Comparison of ENCODE assay signal across 37 cellular contexts in the genomic region with DNA sequence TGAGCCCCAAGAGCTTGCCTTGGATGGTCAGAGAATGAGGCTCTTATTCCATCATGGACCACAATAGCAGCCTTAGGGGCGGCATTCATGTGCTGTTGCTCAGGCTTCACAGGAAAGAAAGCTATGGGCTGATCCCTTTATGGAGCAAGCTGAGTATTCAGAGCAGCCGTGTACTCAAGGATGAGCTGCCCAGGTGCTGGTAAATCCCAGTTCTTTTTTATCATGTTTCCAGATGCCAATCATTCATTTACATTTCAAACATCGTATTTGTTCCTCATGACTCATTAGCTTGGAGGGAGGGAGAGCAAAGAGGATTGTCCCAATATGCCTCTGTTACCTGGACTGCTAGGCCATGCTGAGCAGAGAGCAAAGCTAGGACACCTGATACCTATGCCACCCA.
"Had no signal": no experiment of that assay in that cellular context is flagged by ENCODE, and none has a peak within 500 bp of the region (broad histone marks: within the 10 kb centered on the region; RNA-seq: fewer than 3 reads in every experiment).

No MANE protein-coding gene starts in this region.

- H3K4me3 Mint-ChIP-seq: activated CD4-positive, alpha-beta memory T cell treated with anti-CD3 and anti-CD28 coated beads for 36 hours; activated CD4-positive, alpha-beta T cell treated with anti-CD3 and anti-CD28 coated beads for 36 hours; activated CD4-positive, alpha-beta T cell treated with anti-CD3 and anti-CD28 coated beads, Interleukin-2, amount 10 ng/mL, durations not matched to agents 24 days and 14 days; activated CD8-positive, alpha-beta memory T cell treated with anti-CD3 and anti-CD28 coated beads, Interleukin-2, amount 10 ng/mL, durations not matched to agents 7 days and 5 days; activated CD8-positive, alpha-beta T cell treated with anti-CD3 and anti-CD28 coated beads, Interleukin-2, amount 10 ng/mL, durations not matched to agents 7 days and 5 days; activated naive CD4-positive, alpha-beta T cell treated with anti-CD3 and anti-CD28 coated beads for 36 hours; activated naive CD4-positive, alpha-beta T cell treated with anti-CD3 and anti-CD28 coated beads, Interleukin-2, amount 50 U/mL, for 24 hours; activated naive CD8-positive, alpha-beta T cell treated with anti-CD3 and anti-CD28 coated beads for 36 hours; activated naive CD8-positive, alpha-beta T cell treated with anti-CD3 and anti-CD28 coated beads, Interleukin-2, amount 50 U/mL, for 24 hours; activated T-helper 1 cell treated with anti-CD3 and anti-CD28 coated beads, Interleukin-12 subunit alpha, Interleukin-12 subunit beta, Interleukin-2, Interleukin-4 antibody, amounts not matched to agents 30 ng/mL and 10 ng/mL and 1 ng/mL, durations not matched to agents 14 hours and 24 hours and 36 hours; T-helper 17 cell; T-helper 2 cell treated with Interferon-gamma antibody and Interleukin-4, amounts not matched to agents 5 μg/mL and 100 μg/mL, for 36 hours had no signal

- H3K27ac ChIP-seq: adrenal gland, body of pancreas, cardiac muscle cell, colonic mucosa, epithelial cell of prostate, gastrocnemius medialis, heart left ventricle, WERI-Rb-1 had no signal

- H3K27me3 Mint-ChIP-seq: activated CD4-positive, alpha-beta memory T cell treated with anti-CD3 and anti-CD28 coated beads for 36 hours; activated CD4-positive, alpha-beta T cell treated with anti-CD3 and anti-CD28 coated beads for 36 hours; activated CD4-positive, alpha-beta T cell treated with anti-CD3 and anti-CD28 coated beads, Interleukin-2, amount 10 ng/mL, durations not matched to agents 24 days and 14 days; activated CD8-positive, alpha-beta memory T cell treated with anti-CD3 and anti-CD28 coated beads, Interleukin-2, amount 10 ng/mL, durations not matched to agents 7 days and 5 days; T-helper 17 cell had no signal

- H3K4me3 ChIP-seq: adrenal gland, body of pancreas, cardiac muscle cell, colonic mucosa, gastrocnemius medialis, heart left ventricle had no signal

- H3K36me3 Mint-ChIP-seq: activated CD4-positive, alpha-beta memory T cell treated with anti-CD3 and anti-CD28 coated beads for 36 hours; activated CD8-positive, alpha-beta memory T cell treated with anti-CD3 and anti-CD28 coated beads, Interleukin-2, amount 10 ng/mL, durations not matched to agents 7 days and 5 days; activated naive CD8-positive, alpha-beta T cell treated with anti-CD3 and anti-CD28 coated beads for 36 hours had no signal

- H3K4me1 Mint-ChIP-seq: activated CD4-positive, alpha-beta T cell treated with anti-CD3 and anti-CD28 coated beads, Interleukin-2, amount 10 ng/mL, durations not matched to agents 24 days and 14 days; activated CD8-positive, alpha-beta memory T cell treated with anti-CD3 and anti-CD28 coated beads, Interleukin-2, amount 10 ng/mL, durations not matched to agents 7 days and 5 days; activated naive CD4-positive, alpha-beta T cell treated with anti-CD3 and anti-CD28 coated beads, Interleukin-2, amount 50 U/mL, for 24 hours; activated naive CD8-positive, alpha-beta T cell treated with anti-CD3 and anti-CD28 coated beads for 36 hours; T-helper 17 cell had no signal

- DNase-seq: activated CD4-positive, alpha-beta memory T cell treated with anti-CD3 and anti-CD28 coated beads for 36 hours; activated CD4-positive, alpha-beta T cell treated with anti-CD3 and anti-CD28 coated beads for 36 hours; activated CD4-positive, alpha-beta T cell treated with anti-CD3 and anti-CD28 coated beads, Interleukin-2, amount 10 ng/mL, durations not matched to agents 24 days and 14 days; activated CD4-positive, CD25-positive, alpha-beta regulatory T cell; activated CD4-positive, CD25-positive, alpha-beta regulatory T cell treated with anti-CD3 and anti-CD28 coated beads, Interleukin-2, amount 50 U/mL, for 72 hours; activated CD8-positive, alpha-beta memory T cell treated with anti-CD3 and anti-CD28 coated beads, Interleukin-2, amount 10 ng/mL, durations not matched to agents 7 days and 5 days; activated CD8-positive, alpha-beta memory T cell treated with anti-CD3 and anti-CD28 coated beads, Interleukin-2, amount 50 U/mL, for 4 hours; activated CD8-positive, alpha-beta T cell treated with anti-CD3 and anti-CD28 coated beads, Interleukin-2, amount 10 ng/mL, durations not matched to agents 7 days and 5 days; activated effector memory CD4-positive, alpha-beta T cell treated with anti-CD3 and anti-CD28 coated beads, Interleukin-2, amount 50 U/mL, for 16 hours; activated naive CD4-positive, alpha-beta T cell treated with anti-CD3 and anti-CD28 coated beads for 36 hours; activated naive CD8-positive, alpha-beta T cell treated with anti-CD3 and anti-CD28 coated beads for 36 hours; activated naive CD8-positive, alpha-beta T cell treated with anti-CD3 and anti-CD28 coated beads, Interleukin-2, amount 50 U/mL, for 24 hours; activated T-cell treated with anti-CD3 and anti-CD28 coated beads, Interleukin-2, amount 50 U/mL, for 1 hour; activated T-cell treated with anti-CD3 and anti-CD28 coated beads, Interleukin-2, amount 50 U/mL, for 48 hours; adrenal gland; amygdala; aorta; body of pancreas; central memory CD4-positive, alpha-beta T cell; cerebellar nuclear complex; colonic mucosa; effector CD8-positive, alpha-beta T cell; foreskin fibroblast; gastrocnemius medialis; glutamatergic neuron; heart left ventricle; T-helper 1 cell; T-helper 17 cell; T1000; WERI-Rb-1 had no signal

- H3K27me3 ChIP-seq: adrenal gland, body of pancreas, cardiac muscle cell, colonic mucosa, gastrocnemius medialis, heart left ventricle had no signal

- H3K36me3 ChIP-seq: adrenal gland, cardiac muscle cell, colonic mucosa, gastrocnemius medialis, heart left ventricle, WERI-Rb-1 had no signal

- H3K4me1 ChIP-seq: adrenal gland, body of pancreas, colonic mucosa, gastrocnemius medialis, heart left ventricle had no signal

- H3K9me3 ChIP-seq: adrenal gland, body of pancreas, colonic mucosa, gastrocnemius medialis had no signal

- ATAC-seq: activated CD8-positive, alpha-beta memory T cell treated with anti-CD3 and anti-CD28 coated beads, Interleukin-2, amount 10 ng/mL, durations not matched to agents 7 days and 5 days; activated CD8-positive, alpha-beta T cell treated with anti-CD3 and anti-CD28 coated beads, Interleukin-2, amount 10 ng/mL, durations not matched to agents 7 days and 5 days; activated naive CD8-positive, alpha-beta T cell treated with anti-CD3 and anti-CD28 coated beads, Interleukin-2, amount 50 U/mL, for 24 hours; body of pancreas; esophagus mucosa; gastrocnemius medialis; heart left ventricle; T-helper 17 cell had no signal

- H3K27ac Mint-ChIP-seq: activated CD4-positive, alpha-beta memory T cell treated with anti-CD3 and anti-CD28 coated beads for 36 hours; activated CD4-positive, alpha-beta T cell treated with anti-CD3 and anti-CD28 coated beads for 36 hours; activated CD4-positive, alpha-beta T cell treated with anti-CD3 and anti-CD28 coated beads, Interleukin-2, amount 10 ng/mL, durations not matched to agents 24 days and 14 days; activated CD8-positive, alpha-beta memory T cell treated with anti-CD3 and anti-CD28 coated beads, Interleukin-2, amount 10 ng/mL, durations not matched to agents 7 days and 5 days; activated CD8-positive, alpha-beta T cell treated with anti-CD3 and anti-CD28 coated beads, Interleukin-2, amount 10 ng/mL, durations not matched to agents 7 days and 5 days; activated naive CD4-positive, alpha-beta T cell treated with anti-CD3 and anti-CD28 coated beads for 36 hours; activated naive CD4-positive, alpha-beta T cell treated with anti-CD3 and anti-CD28 coated beads, Interleukin-2, amount 50 U/mL, for 24 hours; activated naive CD8-positive, alpha-beta T cell treated with anti-CD3 and anti-CD28 coated beads for 36 hours; activated naive CD8-positive, alpha-beta T cell treated with anti-CD3 and anti-CD28 coated beads, Interleukin-2, amount 50 U/mL, for 24 hours; activated T-helper 1 cell treated with anti-CD3 and anti-CD28 coated beads, Interleukin-12 subunit alpha, Interleukin-12 subunit beta, Interleukin-2, Interleukin-4 antibody, amounts not matched to agents 30 ng/mL and 10 ng/mL and 1 ng/mL, durations not matched to agents 14 hours and 24 hours and 36 hours; activated T-helper 2 cell treated with anti-CD3 and anti-CD28 coated beads, Interferon-gamma antibody, Interleukin-2, Interleukin-4, amounts not matched to agents 10 μg/mL and 5 μg/mL and 100 μg/mL, durations not matched to agents 14 hours and 24 hours and 36 hours; T-helper 17 cell; T-helper 2 cell treated with Interferon-gamma antibody and Interleukin-4, amounts not matched to agents 5 μg/mL and 100 μg/mL, for 36 hours had no signal
